19 cellular contexts compared by ENCODE assay signal in genomic region chr1:56432561-56432971, GRCh38.
A peak's percentile ranks its signal among the peaks of the same experiment; 100 is the strongest.
DNase-seq lines count a peak whose midpoint lies in the region; FAIRE-seq and TF ChIP-seq lines count a peak whose summit lies in the region.
"Had no signal": no experiment of that assay in that cellular context is flagged by ENCODE, and none has a peak within 500 bp of the region (broad histone marks: within the 10 kb centered on the region; RNA-seq: fewer than 3 reads in every experiment).

No MANE protein-coding gene starts in this region.

- TF ChIP-seq CTCF in kidney (IDR thresholded peaks at IDR 0.05; ENCODE audit: borderline replicate concordance, extremely low read depth, insufficient read depth) = no peak
- no peak for TF ChIP-seq CTCF in lower leg skin (IDR thresholded peaks at IDR 0.05)
- TF ChIP-seq CTCF in MM.1S (IDR thresholded peaks at IDR 0.05; ENCODE audit: low read length) = no peak

- H4K8ac ChIP-seq in trophoblast cell (ENCODE audit: low read depth, low read length) = peak overlapping the region; percentile 64

- peak overlapping the region; percentile 79 for H3K18ac ChIP-seq in trophoblast cell (ENCODE audit: low read length)

- H3K27ac ChIP-seq in kidney (ENCODE audit: low read depth in 2 of 2, low read length in 2 of 2) = peak overlapping the region; percentile 34 to 58
- peak overlapping the region; percentile 29 for H3K27ac ChIP-seq in trophoblast cell (ENCODE audit: low read depth, low read length)
- H3K27ac ChIP-seq in MM.1S (ENCODE audit: low read length) = no peak overlapping the region
- H3K27ac ChIP-seq: transverse colon had no signal

- WGBS in trophoblast cell (ENCODE audit: extremely low coverage, insufficient coverage, insufficient read length) = no CpG with 5 or more reads among the region's 4 CpGs
- 71 to 73% methylated on average over 4 of the region's 4 CpGs for WGBS in lower leg skin, 2 donors

- H3K9me3 ChIP-seq in kidney (ENCODE audit: control insufficient read depth in 1 of 2, low read length in 2 of 2) (no peaks in the 10 kb centered on the region), trophoblast cell (ENCODE audit: insufficient read depth, low read depth, low read length) (no peaks in the 10 kb centered on the region), MM.1S (replicated peaks; ENCODE audit: insufficient read depth, low read length) (no peaks in the 10 kb centered on the region)
- H3K9me3 ChIP-seq: gastrocnemius medialis, transverse colon had no signal

- intact Hi-C loops in kidney (cut with DNase I) = no loop called here
- intact Hi-C loops in lower leg skin (cut with DNase I; ENCODE audit: low total_unique reads) = no loop called here

- no peak for TF ChIP-seq POLR2A in lower leg skin (IDR thresholded peaks at IDR 0.05)

- no peak overlapping the region for H4K12ac ChIP-seq in trophoblast cell (ENCODE audit: low read depth, low read length)

- no peaks in the 10 kb centered on the region for H4K20me1 ChIP-seq in MM.1S (ENCODE audit: insufficient read depth, low read length)

- H2BK120ac ChIP-seq in trophoblast cell (ENCODE audit: insufficient read depth, low read length, poor library complexity) = peak overlapping the region; percentile 83

- H3K9ac ChIP-seq in kidney (ENCODE audit: low read length in 2 of 2) (no peak overlapping the region), trophoblast cell (ENCODE audit: low read length) (no peak overlapping the region), MM.1S (ENCODE audit: low read length) (no peak overlapping the region)

- DNase-seq in HT-29 (ENCODE audit: low spot score) (peak; percentile 33), RPMI8226 (peak; percentile 69), kidney (no peak), trophoblast cell (no peak), lower leg skin (ENCODE audit: low spot score in 2 of 2) (no peak), MM.1S (no peak), DMS 273 treated with DMSO at 0.1 percent for 48 hours (lab: John Stamatoyannopoulos, UW) (no peak), HuH-7 (ENCODE audit: low spot score) (no peak)
- DNase-seq: activated CD4-positive, alpha-beta T cell treated with anti-CD3 and anti-CD28 coated beads for 36 hours; activated naive CD8-positive, alpha-beta T cell treated with anti-CD3 and anti-CD28 coated beads, Interleukin-2, amount 10 ng/mL, durations not matched to agents 7 days and 5 days; Calu3; gastrocnemius medialis; NCI-H1436; NCI-H2171 treated with DMSO at 0.1 percent for 48 hours; NCI-H748 treated with DMSO at 0.1 percent for 48 hours; occipital lobe; transverse colon had no signal

- H3K79me1 ChIP-seq in trophoblast cell (ENCODE audit: low read length) = peaks cover 23% of the 10 kb centered on the region

- H3K4me3 ChIP-seq in kidney (ENCODE audit: low read length in 2 of 2) (no peak overlapping the region), trophoblast cell (ENCODE audit: low read depth, low read length) (no peak overlapping the region), lower leg skin (ENCODE audit: low read depth, poor library complexity, severe bottlenecking) (no peak overlapping the region), MM.1S (ENCODE audit: low read length) (no peak overlapping the region)
- H3K4me3 ChIP-seq: gastrocnemius medialis, transverse colon had no signal

- H3K14ac ChIP-seq in trophoblast cell (ENCODE audit: low read length) = peak overlapping the region; percentile 85

- H4K91ac ChIP-seq in trophoblast cell (ENCODE audit: low read depth, low read length) = peak overlapping the region; percentile 85

- peak overlapping the region; percentile 51 for H2BK5ac ChIP-seq in trophoblast cell (ENCODE audit: low read depth, low read length, poor library complexity)

- no peaks in the 10 kb centered on the region for H3K9me2 ChIP-seq in MM.1S (replicated peaks; ENCODE audit: insufficient read depth, low read length)

- H2BK12ac ChIP-seq in trophoblast cell (ENCODE audit: low read length) = peak overlapping the region; percentile 88

- H3K27me3 ChIP-seq in trophoblast cell (ENCODE audit: insufficient read depth, low read length) = no peaks in the 10 kb centered on the region
- no peaks in the 10 kb centered on the region for H3K27me3 ChIP-seq in MM.1S (replicated peaks; ENCODE audit: insufficient read depth, low read length)
- H3K27me3 ChIP-seq: gastrocnemius medialis, transverse colon had no signal

- no peak overlapping the region for H3K4me2 ChIP-seq in trophoblast cell (ENCODE audit: low read length)
- H3K4me2 ChIP-seq in MM.1S (ENCODE audit: low read depth, low read length) = no peak overlapping the region

- no peak for FAIRE-seq in kidney (lab: Jason Lieb, UNC)
- FAIRE-seq: H54, RCC 7860 had no signal

- no peaks in the 10 kb centered on the region for H3K36me3 ChIP-seq in kidney (ENCODE audit: control insufficient read depth in 1 of 2, insufficient read depth in 2 of 2, low read length in 2 of 2)
- no peaks in the 10 kb centered on the region for H3K36me3 ChIP-seq in trophoblast cell (ENCODE audit: control insufficient read depth in 1 of 2, insufficient read depth in 2 of 2, low read length in 2 of 2)
- H3K36me3 ChIP-seq in MM.1S (replicated peaks; ENCODE audit: insufficient read depth, low read length) = no peaks in the 10 kb centered on the region
- H3K36me3 ChIP-seq: gastrocnemius medialis, transverse colon had no signal

- H3K79me2 ChIP-seq in trophoblast cell (ENCODE audit: control insufficient read depth, insufficient read depth, low read length, poor library complexity) (peaks cover 1% of the 10 kb centered on the region), MM.1S (ENCODE audit: low read length) (no peaks in the 10 kb centered on the region)

- H3K4me1 ChIP-seq in kidney (ENCODE audit: control insufficient read depth in 1 of 2, insufficient read depth in 1 of 2, low read depth in 1 of 2, low read length in 2 of 2) (peaks cover 7 to 17% of the 10 kb centered on the region in 2 donors), trophoblast cell (ENCODE audit: control insufficient read depth in 1 of 2, insufficient read depth in 2 of 2, low read length in 2 of 2) (peaks cover 26 to 42% of the 10 kb centered on the region in 2 experiments), MM.1S (ENCODE audit: low read length) (no peaks in the 10 kb centered on the region)

- peak overlapping the region; percentile 59 for H2AK5ac ChIP-seq in trophoblast cell (ENCODE audit: low read length)

- no peak overlapping the region for H3K23ac ChIP-seq in trophoblast cell (ENCODE audit: low read length)

- H2AFZ ChIP-seq in trophoblast cell (ENCODE audit: insufficient read depth, low read length, poor library complexity) = peak overlapping the region; percentile 13
- no peak overlapping the region for H2AFZ ChIP-seq in MM.1S (ENCODE audit: low read length)

- H3K4ac ChIP-seq in trophoblast cell (ENCODE audit: low read depth, low read length) = peak overlapping the region; percentile 20

- no peaks in the 10 kb centered on the region for H3F3A ChIP-seq in MM.1S (ENCODE audit: insufficient read depth, low read length)

Comparison
In these comparisons a context has a peak if more than half of its experiments do, and no peak if none do; other contexts are left out.
1. DNase-seq: peak in HT-29 (single experiment) and RPMI8226 (single experiment); none in kidney (single experiment), trophoblast cell (0 of 2), lower leg skin (0 of 2), MM.1S (single experiment), DMS 273 treated with DMSO at 0.1 percent for 48 hours (single experiment) and HuH-7 (single experiment).